In genomic region chr22:37818397-37819099, GRCh38 we compare ENCODE assay signal across 8 cellular contexts. TPM values are rescaled to one million over a fixed set of nuclear protein-coding genes. Genes with fewer than 3 reads are reported as not detected.
DNase-seq lines count a peak whose midpoint lies in the region; ATAC-seq and TF ChIP-seq lines count a peak whose summit lies in the region.

No MANE protein-coding gene starts in this region.

- DNase-seq in GM03348 (ENCODE audit: low spot score) = peak; percentile 73
- DNase-seq in NCI-H748 treated with DMSO at 0.1 percent for 48 hours (lab: John Stamatoyannopoulos, UW) = peak; percentile 19
- DNase-seq in activated naive CD4-positive, alpha-beta T cell treated with Interleukin-2 at 50 U/mL for 16 hours = peak; percentile 71
- DNase-seq in right cardiac atrium = peak; percentile 73 to 89 (median 84)
- no peak for DNase-seq in retinal pigment epithelial cell (ENCODE audit: low read depth)
- DNase-seq in aorta = peak; percentile 76 to 89
- no peak for DNase-seq in NCI-H187 treated with DMSO at 0.1 percent for 48 hours (lab: John Stamatoyannopoulos, UW)

- ATAC-seq in right cardiac atrium = peak; percentile 61 to 65
- peak; percentile 49 for ATAC-seq in aorta (ENCODE audit: low FRiP score)
- no peak for ATAC-seq in HG03469 (IDR thresholded peaks at IDR 0.05; ENCODE audit: unreplicated experiment)

- intact Hi-C loops in right cardiac atrium (cut with DNase I) (loop anchor here (5.0 to 10.0 kb wide), 4 partner anchors 44 to 146 kb away; partner anchors contain the start of genes C22orf23 (in 1 of the 4) and POLR2F (in 1 of the 4)), aorta (cut with DNase I) (loop anchor here (2.0 to 10.0 kb wide), 2 partner anchors 44 to 116 kb away; no protein-coding TSS in a partner anchor)

- peak; percentile 42 for TF ChIP-seq CTCF in retinal pigment epithelial cell (conservative IDR thresholded peaks at IDR 0.05; ENCODE audit: low read depth, low read length)

- H3K27me3 ChIP-seq in right cardiac atrium (ENCODE audit: control insufficient read depth, insufficient read depth) (no peaks in the 10 kb centered on the region), aorta (ENCODE audit: control insufficient read depth in 1 of 2, insufficient read depth in 2 of 2, low read length in 1 of 2) (no peaks in the 10 kb centered on the region)

- H3K4me3 ChIP-seq in right cardiac atrium (ENCODE audit: low read length) (no peak overlapping the region), retinal pigment epithelial cell (ENCODE audit: low read length) (peak overlapping the region; percentile 26), aorta (ENCODE audit: low read length in 2 of 2) (no peak overlapping the region)

- H3K36me3 ChIP-seq in aorta (ENCODE audit: control insufficient read depth in 1 of 2, insufficient read depth in 2 of 2, low read length in 1 of 2) = no peaks in the 10 kb centered on the region

- 2% methylated on average over 68 of the region's 68 CpGs for WGBS in right cardiac atrium
- 1% methylated on average over 52 to 68 of the region's 68 CpGs for WGBS in aorta, 2 donors

- no peak overlapping the region for H3K27ac ChIP-seq in right cardiac atrium (ENCODE audit: low read length)
- no peak overlapping the region for H3K27ac ChIP-seq in aorta (ENCODE audit: low read depth in 1 of 2, low read length in 2 of 2)

- H3K4me1 ChIP-seq in right cardiac atrium (ENCODE audit: control insufficient read depth, insufficient read depth, low read length) (peaks cover 4% of the 10 kb centered on the region), aorta (ENCODE audit: control insufficient read depth in 1 of 2, insufficient read depth in 2 of 2, low read length in 2 of 2) (no peaks in the 10 kb centered on the region)

- H3K9me3 ChIP-seq in right cardiac atrium (ENCODE audit: control insufficient read depth, low read length) (no peaks in the 10 kb centered on the region), aorta (ENCODE audit: control insufficient read depth, low read length) (no peaks in the 10 kb centered on the region)

RNA-seq across cellular contexts. Expression of gene GALR3, which starts 4.6 kb away (rescaled TPM):
- total RNA-seq in right cardiac atrium (not detected), aorta (not detected)
- polyA plus RNA-seq in right cardiac atrium (not detected), aorta (under 1 TPM in 1 of 2 donors, not detected in 1; 0.28 TPM)

RNA-seq across cellular contexts. Expression of gene GCAT, which starts 10.8 kb away (rescaled TPM):
- 10 to 100 TPM; 10.3 to 20.2 (median 15.3) TPM for total RNA-seq in right cardiac atrium
- polyA plus RNA-seq in right cardiac atrium = 19.5 TPM
- total RNA-seq in aorta = 1 to 10 TPM; 4.4 to 5.8 TPM
- polyA plus RNA-seq in aorta = 10 to 100 TPM in 1 of 2 donors, 1 to 10 TPM in 1; 6.9 to 21.4 TPM

RNA-seq across cellular contexts. Expression of gene ANKRD54, which starts 25.6 kb away (rescaled TPM):
- total RNA-seq in right cardiac atrium (10 to 100 TPM; 10.9 to 16.5 (median 14.5) TPM), aorta (10 to 100 TPM; 11.0 to 16.7 TPM)
- polyA plus RNA-seq in right cardiac atrium (12.1 TPM), aorta (10 to 100 TPM; 12.4 to 17.3 TPM)

RNA-seq across cellular contexts. Expression of gene EIF3L, which starts 30.7 kb away (rescaled TPM):
- total RNA-seq in right cardiac atrium (100 to 1,000 TPM; 291 to 354 (median 334) TPM), aorta (100 to 1,000 TPM; 276 to 356 TPM)
- polyA plus RNA-seq in right cardiac atrium (144 TPM), aorta (100 to 1,000 TPM; 307 to 366 TPM)

Comparison
In these comparisons a context has a peak if more than half of its experiments do, and no peak if none do; other contexts are left out.
1. DNase-seq: peak in GM03348 (single experiment), NCI-H748 treated with DMSO at 0.1 percent for 48 hours (single experiment), activated naive CD4-positive, alpha-beta T cell treated with Interleukin-2 at 50 U/mL for 16 hours (single experiment), right cardiac atrium (3 of 3) and aorta (2 of 2); none in retinal pigment epithelial cell (single experiment) and NCI-H187 treated with DMSO at 0.1 percent for 48 hours (single experiment).